ENCODE assay signal across 33 cellular contexts in the genomic region with DNA sequence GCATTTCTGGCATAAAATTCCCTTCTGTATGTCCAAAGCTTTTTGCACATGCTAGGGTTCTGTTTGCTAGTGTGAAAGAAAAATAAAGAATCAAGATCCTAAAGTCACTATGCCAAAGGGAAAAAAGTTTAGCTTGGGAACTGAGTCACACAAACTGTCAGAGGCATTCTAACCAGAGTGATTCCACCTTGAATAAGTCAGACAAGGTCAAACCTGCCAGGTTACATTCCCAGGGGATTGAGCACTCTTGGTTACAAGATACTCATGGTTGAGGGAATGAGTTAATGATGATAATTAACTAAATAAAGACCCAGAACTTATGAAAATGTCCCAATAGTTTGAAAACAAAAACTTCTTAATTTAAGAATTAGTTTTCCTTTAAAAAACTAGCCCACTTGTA. TPM values are rescaled to one million over a fixed set of nuclear protein-coding genes. Genes with fewer than 3 reads are reported as not detected.
"Had no signal": no experiment of that assay in that cellular context is flagged by ENCODE, and none has a peak within 500 bp of the region (broad histone marks: within the 10 kb centered on the region; RNA-seq: fewer than 3 reads in every experiment).

No MANE protein-coding gene starts in this region.

- ATAC-seq: gastroesophageal sphincter; naive thymus-derived CD4-positive, alpha-beta T cell; stimulated activated naive B cell treated with anti-CD40 and anti-IgM and Interleukin-4, amounts not matched to agents 10 μg/mL and 1 μg/mL and 100 μg/mL, for 72 hours; upper lobe of right lung had no signal

- DNase-seq: activated CD4-positive, alpha-beta T cell treated with anti-CD3 and anti-CD28 coated beads for 4 hours; activated CD4-positive, alpha-beta T cell treated with anti-CD3 and anti-CD28 coated beads, Interleukin-2, amount 50 U/mL, for 4 hours; activated effector memory CD4-positive, alpha-beta T cell treated with anti-CD3 and anti-CD28 coated beads, Interleukin-2, amount 50 U/mL, for 16 hours; activated naive CD4-positive, alpha-beta T cell treated with anti-CD3 and anti-CD28 coated beads for 36 hours; activated naive CD8-positive, alpha-beta T cell treated with anti-CD3 and anti-CD28 coated beads for 36 hours; activated T-cell treated with anti-CD3 and anti-CD28 coated beads for 4 hours; caudate nucleus; hippocampal formation; left ventricle myocardium inferior; midbrain; naive thymus-derived CD4-positive, alpha-beta T cell; nucleus accumbens; pancreas; sigmoid colon; small intestine; stimulated activated CD4-positive, alpha-beta T cell treated with anti-CD3 and anti-CD28 coated beads, Interleukin-1b, Interleukin-23, amount 100 ng/mL, for 48 hours; stimulated activated naive B cell treated with anti-CD40 and anti-IgM and Interleukin-4, amounts not matched to agents 10 μg/mL and 1 μg/mL and 100 μg/mL, for 72 hours; stomach; T-helper 9 cell; thyroid gland; upper lobe of right lung had no signal

- H3K4me3 ChIP-seq: ascending aorta, gastroesophageal sphincter, left ventricle myocardium inferior, pancreas, prostate gland, sigmoid colon, stomach, thyroid gland, upper lobe of right lung had no signal

- H3K4me3 Mint-ChIP-seq: activated naive CD4-positive, alpha-beta T cell treated with anti-CD3 and anti-CD28 coated beads for 36 hours; activated naive CD8-positive, alpha-beta T cell treated with anti-CD3 and anti-CD28 coated beads for 36 hours; activated T-helper 1 cell treated with anti-CD3 and anti-CD28 coated beads, Interleukin-12 subunit alpha, Interleukin-12 subunit beta, Interleukin-2, Interleukin-4 antibody, amounts not matched to agents 30 ng/mL and 10 ng/mL and 1 ng/mL, durations not matched to agents 14 hours and 24 hours and 36 hours; brain; dendritic cell treated with granulocyte-macrophage colony-stimulating factor and Interleukin-4, amounts not matched to agents 40 ng/mL and 50 ng/mL, for 4 days; naive thymus-derived CD4-positive, alpha-beta T cell; stimulated activated naive B cell treated with anti-CD40 and anti-IgM and Interleukin-4, amounts not matched to agents 10 μg/mL and 1 μg/mL and 100 μg/mL, for 72 hours had no signal

- H3K36me3 ChIP-seq: ascending aorta, gastroesophageal sphincter, left ventricle myocardium inferior, pancreas, prostate gland, sigmoid colon, stomach, thyroid gland, upper lobe of right lung had no signal

- H3K4me1 Mint-ChIP-seq: activated naive CD8-positive, alpha-beta T cell treated with anti-CD3 and anti-CD28 coated beads for 36 hours; naive thymus-derived CD4-positive, alpha-beta T cell; stimulated activated naive B cell treated with anti-CD40 and anti-IgM and Interleukin-4, amounts not matched to agents 10 μg/mL and 1 μg/mL and 100 μg/mL, for 72 hours had no signal

- H3K27ac Mint-ChIP-seq: activated naive CD4-positive, alpha-beta T cell treated with anti-CD3 and anti-CD28 coated beads for 36 hours; activated naive CD8-positive, alpha-beta T cell treated with anti-CD3 and anti-CD28 coated beads for 36 hours; activated T-helper 1 cell treated with anti-CD3 and anti-CD28 coated beads, Interleukin-12 subunit alpha, Interleukin-12 subunit beta, Interleukin-2, Interleukin-4 antibody, amounts not matched to agents 30 ng/mL and 10 ng/mL and 1 ng/mL, durations not matched to agents 14 hours and 24 hours and 36 hours; brain; dendritic cell treated with granulocyte-macrophage colony-stimulating factor and Interleukin-4, amounts not matched to agents 40 ng/mL and 50 ng/mL, for 4 days; naive thymus-derived CD4-positive, alpha-beta T cell; stimulated activated naive B cell treated with anti-CD40 and anti-IgM and Interleukin-4, amounts not matched to agents 10 μg/mL and 1 μg/mL and 100 μg/mL, for 72 hours had no signal

- H3K9me3 ChIP-seq: ascending aorta, gastroesophageal sphincter, pancreas, prostate gland, sigmoid colon, stomach, thyroid gland, upper lobe of right lung had no signal

- H3K4me1 ChIP-seq: ascending aorta, gastroesophageal sphincter, left ventricle myocardium inferior, prostate gland, sigmoid colon, stomach, thyroid gland, upper lobe of right lung had no signal

- H3K36me3 Mint-ChIP-seq: activated naive CD8-positive, alpha-beta T cell treated with anti-CD3 and anti-CD28 coated beads for 36 hours; brain; naive thymus-derived CD4-positive, alpha-beta T cell; stimulated activated naive B cell treated with anti-CD40 and anti-IgM and Interleukin-4, amounts not matched to agents 10 μg/mL and 1 μg/mL and 100 μg/mL, for 72 hours had no signal

- H3K27me3 Mint-ChIP-seq: activated naive CD8-positive, alpha-beta T cell treated with anti-CD3 and anti-CD28 coated beads for 36 hours; dendritic cell treated with granulocyte-macrophage colony-stimulating factor and Interleukin-4, amounts not matched to agents 40 ng/mL and 50 ng/mL, for 4 days; naive thymus-derived CD4-positive, alpha-beta T cell; stimulated activated naive B cell treated with anti-CD40 and anti-IgM and Interleukin-4, amounts not matched to agents 10 μg/mL and 1 μg/mL and 100 μg/mL, for 72 hours had no signal

- H3K27ac ChIP-seq: ascending aorta, gastroesophageal sphincter, left ventricle myocardium inferior, pancreas, prostate gland, sigmoid colon, stomach, thyroid gland, upper lobe of right lung, VCaP had no signal

- H3K27me3 ChIP-seq: ascending aorta, gastroesophageal sphincter, pancreas, sigmoid colon, stomach, thyroid gland, upper lobe of right lung had no signal

RNA-seq across cellular contexts. Expression of gene UGT2B17, which starts 13.7 kb away (rescaled TPM):
- total RNA-seq: activated naive CD4-positive, alpha-beta T cell treated with anti-CD3 and anti-CD28 coated beads for 36 hours; activated naive CD8-positive, alpha-beta T cell treated with anti-CD3 and anti-CD28 coated beads for 36 hours; activated T-helper 1 cell treated with anti-CD3 and anti-CD28 coated beads, Interleukin-12 subunit alpha, Interleukin-12 subunit beta, Interleukin-2, Interleukin-4 antibody, amounts not matched to agents 30 ng/mL and 10 ng/mL and 1 ng/mL, durations not matched to agents 14 hours and 24 hours and 36 hours; ascending aorta; chondrocyte; epithelial cell of proximal tubule; kidney epithelial cell; left ventricle myocardium inferior; stomach; T-helper 1 cell treated with Interleukin-12 subunit alpha and Interleukin-12 subunit beta and Interleukin-4 antibody, amounts not matched to agents 30 ng/mL and 1 ng/mL, for 36 hours; thyroid gland; upper lobe of right lung had no signal
- polyA plus RNA-seq: naive thymus-derived CD4-positive, alpha-beta T cell; neural cell had no signal
